Comparison of ENCODE assay signal across 17 cellular contexts in genomic region chr1:81149649-81150335, GRCh38.
DNase-seq lines count a peak whose midpoint lies in the region; ATAC-seq and TF ChIP-seq lines count a peak whose summit lies in the region.
"Had no signal": no experiment of that assay in that cellular context is flagged by ENCODE, and none has a peak within 500 bp of the region (broad histone marks: within the 10 kb centered on the region; RNA-seq: fewer than 3 reads in every experiment).

No MANE protein-coding gene starts in this region.

- H3K4me1 Mint-ChIP-seq in GM23338 (peaks cover 5% of the 10 kb centered on the region; the same call in 1 of the 3 replicates), mesothelial cell of epicardium (peaks cover 26% of the 10 kb centered on the region)
- H3K4me1 Mint-ChIP-seq in activated CD4-positive, alpha-beta T cell treated with anti-CD3 and anti-CD28 coated beads, Interleukin-2, amount 10 ng/mL, durations not matched to agents 24 days and 14 days, result no peaks in the 10 kb centered on the region

- H3K27ac Mint-ChIP-seq in GM23338 (no peak overlapping the region), mesothelial cell of epicardium (peak overlapping the region; percentile 58)
- no peak overlapping the region for H3K27ac Mint-ChIP-seq in activated CD4-positive, alpha-beta T cell treated with anti-CD3 and anti-CD28 coated beads, Interleukin-2, amount 10 ng/mL, durations not matched to agents 24 days and 14 days

- H3K27me3 Mint-ChIP-seq in GM23338 (ENCODE audit: insufficient read depth, low read depth, poor library complexity), result no peaks in the 10 kb centered on the region
- no peaks in the 10 kb centered on the region for H3K27me3 Mint-ChIP-seq in mesothelial cell of epicardium (ENCODE audit: low read depth)
- no peaks in the 10 kb centered on the region for H3K27me3 Mint-ChIP-seq in activated CD4-positive, alpha-beta T cell treated with anti-CD3 and anti-CD28 coated beads, Interleukin-2, amount 10 ng/mL, durations not matched to agents 24 days and 14 days

- H3F3A ChIP-seq in GM23338 (replicated peaks; ENCODE audit: low read depth), result no peaks in the 10 kb centered on the region

- H3K79me2 ChIP-seq in GM23338 (replicated peaks; ENCODE audit: insufficient read depth), result no peaks in the 10 kb centered on the region

- TF ChIP-seq CTCF in GM23338 (conservative IDR thresholded peaks at IDR 0.05; ENCODE audit: low read depth in 2 of 2), result no peak
- TF ChIP-seq CTCF in RWPE2 (IDR thresholded peaks at IDR 0.05; ENCODE audit: poor library complexity, severe bottlenecking), result no peak
- TF ChIP-seq CTCF in choroid plexus epithelial cell (conservative IDR thresholded peaks at IDR 0.05; ENCODE audit: low read depth, low read length), result no peak
- TF ChIP-seq CTCF in mesothelial cell of epicardium (IDR thresholded peaks at IDR 0.05; ENCODE audit: unreplicated experiment), result no peak

- H3K9me2 ChIP-seq in GM23338 (ENCODE audit: insufficient read depth), result 0 out of 2 replicates have a peak, but pooled peaks cover 3% of the 10 kb centered on the region

- DNase-seq in GM23338 (ENCODE audit: low spot score), result no peak
- DNase-seq in RWPE2 (ENCODE audit: low spot score), result no peak
- peak; percentile 20 for DNase-seq in choroid plexus epithelial cell (ENCODE audit: low read depth)
- DNase-seq in mesothelial cell of epicardium (ENCODE audit: low spot score in 2 of 2, unreplicated experiment in 2 of 2), result no peak
- no peak for DNase-seq in activated CD4-positive, alpha-beta T cell treated with anti-CD3 and anti-CD28 coated beads, Interleukin-2, amount 10 ng/mL, durations not matched to agents 24 days and 14 days
- no peak for DNase-seq in amygdala (lab: John Stamatoyannopoulos, UW)
- no peak for DNase-seq in NCI-H2171 (lab: John Stamatoyannopoulos, UW)
- DNase-seq: ACHN, Caco-2, DMS153, NCI-H1092, NCI-H146, NCI-H2081 treated with DMSO at 0.1 percent for 48 hours, NCI-H524, Peyer's patch, SHP77 had no signal

- ATAC-seq in GM23338 (no peak), RWPE2 (ENCODE audit: low read depth) (peak; percentile 63), GM19463 (IDR thresholded peaks at IDR 0.05; ENCODE audit: unreplicated experiment) (no peak)

- H3K36me3 ChIP-seq in GM23338 (ENCODE audit: insufficient read depth), result no peaks in the 10 kb centered on the region
- no peaks in the 10 kb centered on the region for H3K36me3 ChIP-seq in RWPE2 (ENCODE audit: low read depth)
- H3K36me3 ChIP-seq: Peyer's patch had no signal

- H3K4me2 ChIP-seq in GM23338, result no peak overlapping the region

- no peaks in the 10 kb centered on the region for H3K9me3 ChIP-seq in RWPE2 (ENCODE audit: severe bottlenecking)
- H3K9me3 ChIP-seq: Caco-2, Peyer's patch had no signal

- no peak overlapping the region for H3K4me3 Mint-ChIP-seq in GM23338
- no peak overlapping the region for H3K4me3 Mint-ChIP-seq in mesothelial cell of epicardium
- no peak overlapping the region for H3K4me3 Mint-ChIP-seq in activated CD4-positive, alpha-beta T cell treated with anti-CD3 and anti-CD28 coated beads, Interleukin-2, amount 10 ng/mL, durations not matched to agents 24 days and 14 days

- H3K27me3 ChIP-seq in GM23338 (ENCODE audit: insufficient read depth), result no peaks in the 10 kb centered on the region
- no peaks in the 10 kb centered on the region for H3K27me3 ChIP-seq in RWPE2 (ENCODE audit: insufficient read depth, poor library complexity, severe bottlenecking)
- H3K27me3 ChIP-seq: Peyer's patch had no signal

- H3K27ac ChIP-seq in GM23338 (ENCODE audit: low read depth), result no peak overlapping the region
- H3K27ac ChIP-seq in RWPE2 (ENCODE audit: poor library complexity, severe bottlenecking), result peak overlapping the region; percentile 53
- H3K27ac ChIP-seq: Peyer's patch had no signal

- H3K36me3 Mint-ChIP-seq in GM23338 (ENCODE audit: low read depth) (no peaks in the 10 kb centered on the region), mesothelial cell of epicardium (no peaks in the 10 kb centered on the region)
- no peaks in the 10 kb centered on the region for H3K36me3 Mint-ChIP-seq in activated CD4-positive, alpha-beta T cell treated with anti-CD3 and anti-CD28 coated beads, Interleukin-2, amount 10 ng/mL, durations not matched to agents 24 days and 14 days (ENCODE audit: low read depth)

- no peaks in the 10 kb centered on the region for H3K9me3 Mint-ChIP-seq in GM23338
- H3K9me3 Mint-ChIP-seq in mesothelial cell of epicardium, result peaks cover 6% of the 10 kb centered on the region
- H3K9me3 Mint-ChIP-seq in activated CD4-positive, alpha-beta T cell treated with anti-CD3 and anti-CD28 coated beads, Interleukin-2, amount 10 ng/mL, durations not matched to agents 24 days and 14 days, result no peaks in the 10 kb centered on the region

- no peaks in the 10 kb centered on the region for H4K20me1 ChIP-seq in GM23338 (replicated peaks; ENCODE audit: insufficient read depth)

- H3K4me3 ChIP-seq in GM23338 (no peak overlapping the region), RWPE2 (ENCODE audit: severe bottlenecking) (no peak overlapping the region), choroid plexus epithelial cell (ENCODE audit: low read depth, low read length) (no peak overlapping the region)
- H3K4me3 ChIP-seq: Peyer's patch had no signal

- intact Hi-C loops in activated CD4-positive, alpha-beta T cell treated with anti-CD3 and anti-CD28 coated beads, Interleukin-2, amount 10 ng/mL, durations not matched to agents 24 days and 14 days (cut with micrococcal nuclease), result no loop called here

- H2AFZ ChIP-seq in GM23338, result peak overlapping the region; percentile 47; the same call in 1 of the 2 replicates

- peaks cover 8% of the 10 kb centered on the region; the same call in 1 of the 2 replicates for H3K4me1 ChIP-seq in GM23338 (ENCODE audit: insufficient read depth)
- H3K4me1 ChIP-seq in RWPE2 (ENCODE audit: insufficient read depth, poor library complexity, severe bottlenecking), result peaks cover 9% of the 10 kb centered on the region
- H3K4me1 ChIP-seq: Caco-2, Peyer's patch had no signal

TF ChIP-seq in GM23338, 12 proteins besides CTCF, POLR2A, EP300 and RAD21 (continues in another document):
- TF ChIP-seq JUNB (IDR thresholded peaks at IDR 0.05; ENCODE audit: unreplicated experiment), result no peak
- no peak for TF ChIP-seq CREB1 (CRISPR knock-in tag; IDR thresholded peaks at IDR 0.05; ENCODE audit: low read depth)
- TF ChIP-seq, protein P1, sequence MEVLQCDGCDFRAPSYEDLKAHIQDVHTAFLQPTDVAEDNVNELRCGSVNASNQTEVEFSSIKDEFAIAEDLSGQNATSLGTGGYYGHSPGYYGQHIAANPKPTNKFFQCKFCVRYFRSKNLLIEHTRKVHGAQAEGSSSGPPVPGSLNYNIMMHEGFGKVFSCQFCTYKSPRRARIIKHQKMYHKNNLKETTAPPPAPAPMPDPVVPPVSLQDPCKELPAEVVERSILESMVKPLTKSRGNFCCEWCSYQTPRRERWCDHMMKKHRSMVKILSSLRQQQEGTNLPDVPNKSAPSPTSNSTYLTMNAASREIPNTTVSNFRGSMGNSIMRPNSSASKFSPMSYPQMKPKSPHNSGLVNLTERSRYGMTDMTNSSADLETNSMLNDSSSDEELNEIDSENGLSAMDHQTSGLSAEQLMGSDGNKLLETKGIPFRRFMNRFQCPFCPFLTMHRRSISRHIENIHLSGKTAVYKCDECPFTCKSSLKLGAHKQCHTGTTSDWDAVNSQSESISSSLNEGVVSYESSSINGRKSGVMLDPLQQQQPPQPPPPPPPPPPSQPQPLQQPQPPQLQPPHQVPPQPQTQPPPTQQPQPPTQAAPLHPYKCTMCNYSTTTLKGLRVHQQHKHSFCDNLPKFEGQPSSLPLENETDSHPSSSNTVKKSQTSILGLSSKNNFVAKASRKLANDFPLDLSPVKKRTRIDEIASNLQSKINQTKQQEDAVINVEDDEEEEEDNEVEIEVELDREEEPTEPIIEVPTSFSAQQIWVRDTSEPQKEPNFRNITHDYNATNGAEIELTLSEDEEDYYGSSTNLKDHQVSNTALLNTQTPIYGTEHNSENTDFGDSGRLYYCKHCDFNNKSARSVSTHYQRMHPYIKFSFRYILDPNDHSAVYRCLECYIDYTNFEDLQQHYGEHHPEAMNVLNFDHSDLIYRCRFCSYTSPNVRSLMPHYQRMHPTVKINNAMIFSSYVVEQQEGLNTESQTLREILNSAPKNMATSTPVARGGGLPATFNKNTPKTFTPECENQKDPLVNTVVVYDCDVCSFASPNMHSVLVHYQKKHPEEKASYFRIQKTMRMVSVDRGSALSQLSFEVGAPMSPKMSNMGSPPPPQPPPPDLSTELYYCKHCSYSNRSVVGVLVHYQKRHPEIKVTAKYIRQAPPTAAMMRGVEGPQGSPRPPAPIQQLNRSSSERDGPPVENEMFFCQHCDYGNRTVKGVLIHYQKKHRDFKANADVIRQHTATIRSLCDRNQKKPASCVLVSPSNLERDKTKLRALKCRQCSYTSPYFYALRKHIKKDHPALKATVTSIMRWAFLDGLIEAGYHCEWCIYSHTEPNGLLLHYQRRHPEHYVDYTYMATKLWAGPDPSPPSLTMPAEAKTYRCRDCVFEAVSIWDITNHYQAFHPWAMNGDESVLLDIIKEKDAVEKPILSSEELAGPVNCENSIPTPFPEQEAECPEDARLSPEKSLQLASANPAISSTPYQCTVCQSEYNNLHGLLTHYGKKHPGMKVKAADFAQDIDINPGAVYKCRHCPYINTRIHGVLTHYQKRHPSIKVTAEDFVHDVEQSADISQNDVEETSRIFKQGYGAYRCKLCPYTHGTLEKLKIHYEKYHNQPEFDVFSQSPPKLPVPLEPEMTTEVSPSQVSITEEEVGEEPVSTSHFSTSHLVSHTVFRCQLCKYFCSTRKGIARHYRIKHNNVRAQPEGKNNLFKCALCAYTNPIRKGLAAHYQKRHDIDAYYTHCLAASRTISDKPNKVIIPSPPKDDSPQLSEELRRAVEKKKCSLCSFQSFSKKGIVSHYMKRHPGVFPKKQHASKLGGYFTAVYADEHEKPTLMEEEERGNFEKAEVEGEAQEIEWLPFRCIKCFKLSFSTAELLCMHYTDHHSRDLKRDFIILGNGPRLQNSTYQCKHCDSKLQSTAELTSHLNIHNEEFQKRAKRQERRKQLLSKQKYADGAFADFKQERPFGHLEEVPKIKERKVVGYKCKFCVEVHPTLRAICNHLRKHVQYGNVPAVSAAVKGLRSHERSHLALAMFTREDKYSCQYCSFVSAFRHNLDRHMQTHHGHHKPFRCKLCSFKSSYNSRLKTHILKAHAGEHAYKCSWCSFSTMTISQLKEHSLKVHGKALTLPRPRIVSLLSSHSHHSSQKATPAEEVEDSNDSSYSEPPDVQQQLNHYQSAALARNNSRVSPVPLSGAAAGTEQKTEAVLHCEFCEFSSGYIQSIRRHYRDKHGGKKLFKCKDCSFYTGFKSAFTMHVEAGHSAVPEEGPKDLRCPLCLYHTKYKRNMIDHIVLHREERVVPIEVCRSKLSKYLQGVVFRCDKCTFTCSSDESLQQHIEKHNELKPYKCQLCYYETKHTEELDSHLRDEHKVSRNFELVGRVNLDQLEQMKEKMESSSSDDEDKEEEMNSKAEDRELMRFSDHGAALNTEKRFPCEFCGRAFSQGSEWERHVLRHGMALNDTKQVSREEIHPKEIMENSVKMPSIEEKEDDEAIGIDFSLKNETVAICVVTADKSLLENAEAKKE (CRISPR knock-in tag; IDR thresholded peaks at IDR 0.05), result no peak
- no peak for TF ChIP-seq EZH2phosphoT487 (IDR thresholded peaks at IDR 0.05; ENCODE audit: unreplicated experiment)
- no peak for TF ChIP-seq ZNF114 (CRISPR knock-in tag; IDR thresholded peaks at IDR 0.05)
